In genomic region chr12:48183091-48183875, GRCh38 we compare ENCODE assay signal across 8 cellular contexts. TPM values are rescaled to one million over a fixed set of nuclear protein-coding genes. Genes with fewer than 3 reads are reported as not detected.
DNase-seq lines count a peak whose midpoint lies in the region; ATAC-seq, FAIRE-seq and TF ChIP-seq lines count a peak whose summit lies in the region.

CCDC184 (plus strand) TSS chr12:48183644; CDS start chr12:48184123, 479 bp downstream.

- BruUV-seq in endothelial cell of umbilical vein (replicated peaks; lab: Mats Ljungman, UMichigan): no TSS peak

- H3K27ac ChIP-seq in endothelial cell of umbilical vein (ENCODE audit: insufficient read depth, low read depth, low read length): no peak within 1 kb of the TSS

- peaks cover 45 to 57% of the 10 kb centered on the region in 2 experiments for H3K27me3 ChIP-seq in endothelial cell of umbilical vein (ENCODE audit: control insufficient read depth in 2 of 2, insufficient read depth in 2 of 2, low read length in 2 of 2)

- POLR2A ChIA-PET in endothelial cell of umbilical vein (lab: Charles Lee): no interaction called here

- H3K4me3 ChIP-seq in AG10803 (ENCODE audit: low read length) (peak within 1 kb of the TSS; percentile 77), endothelial cell of umbilical vein (replicated peaks in 1 of 3; ENCODE audit: insufficient read depth in 1 of 3, low read depth in 1 of 3, low read length in 3 of 3) (peak within 1 kb of the TSS; percentile 1 to 57 (median 48))

- peak within 1 kb of the TSS; percentile 72 for H3K4me2 ChIP-seq in endothelial cell of umbilical vein (ENCODE audit: insufficient read depth, low read length)

- DNase-seq in AG10803 (ENCODE audit: low read depth) (peak; percentile 70), NCI-H774 (lab: John Stamatoyannopoulos, UW) (peak; percentile 66), endothelial cell of umbilical vein (ENCODE audit: low read depth, low spot score) (peak; percentile 82), midbrain (lab: John Stamatoyannopoulos, UW) (peak; percentile 75)
- DNase-seq in activated CD8-positive, alpha-beta memory T cell treated with anti-CD3 and anti-CD28 coated beads, Interleukin-2, amount 50 U/mL, for 4 hours: peak; percentile 74
- DNase-seq in stimulated activated CD8-positive, alpha-beta memory T cell treated with anti-CD3 and anti-CD28 coated beads, Interleukin-15, amount 100 ng/mL, for 48 hours (ENCODE audit: low read depth in 2 of 2): peak; percentile 49 to 50

- dilution Hi-C loops in endothelial cell of umbilical vein (cut with MboI; ENCODE audit: extremely low pct_ligation_motif_present, low sequenced_read_pairs): no loop called here

- H2AFZ ChIP-seq in endothelial cell of umbilical vein (ENCODE audit: low read depth, low read length): peak within 1 kb of the TSS; percentile 64

- H4K20me1 ChIP-seq in endothelial cell of umbilical vein (replicated peaks; ENCODE audit: control insufficient read depth, extremely low read depth, insufficient read depth, low read length): no peaks in the 10 kb centered on the region

- intact Hi-C loops in endothelial cell of umbilical vein (cut with micrococcal nuclease): loop anchor here (1.0 to 5.0 kb wide), 2 partner anchors 15 to 269 kb away; no protein-coding TSS in a partner anchor

- no peaks in the 10 kb centered on the region for H3K9me1 ChIP-seq in endothelial cell of umbilical vein (replicated peaks; ENCODE audit: control insufficient read depth, extremely low read depth, insufficient read depth, low read length)

- TF ChIP-seq CTCF in AG10803 (conservative IDR thresholded peaks at IDR 0.05; ENCODE audit: low read length) (peak; percentile 38), endothelial cell of umbilical vein (IDR thresholded peaks at IDR 0.05; ENCODE audit: extremely low read depth in 1 of 2, insufficient read depth in 1 of 2, low read depth in 1 of 2, low read length in 2 of 2) (peak; percentile 28 to 67)

- no peaks in the 10 kb centered on the region for H3K9me3 ChIP-seq in endothelial cell of umbilical vein (replicated peaks; ENCODE audit: control insufficient read depth, insufficient read depth, low read length)

- FAIRE-seq in endothelial cell of umbilical vein (lab: Jason Lieb, UNC): peak; percentile 92

- CTCF ChIA-PET in endothelial cell of umbilical vein (lab: Charles Lee): interaction anchor here (0.9 to 1.6 kb wide), 8 partner anchors 12 to 435 kb away, joined by 3 to 18 read pairs (median 6); partner anchors contain the start of genes ASB8 and TMEM106C

- H3K36me3 ChIP-seq in endothelial cell of umbilical vein (ENCODE audit: control insufficient read depth in 2 of 2, extremely low read depth in 1 of 2, insufficient read depth in 2 of 2, low read length in 2 of 2): no peaks in the 10 kb centered on the region

- H3K4me1 ChIP-seq in endothelial cell of umbilical vein (ENCODE audit: control insufficient read depth, extremely low read depth, insufficient read depth, low read length): no peaks in the 10 kb centered on the region

- ATAC-seq in GM19025 (IDR thresholded peaks at IDR 0.05; ENCODE audit: low read depth, unreplicated experiment) (peak; percentile 77), HG03354 (IDR thresholded peaks at IDR 0.05; ENCODE audit: poor library complexity, severe bottlenecking, unreplicated experiment) (peak; percentile 77)

- H3K9ac ChIP-seq in endothelial cell of umbilical vein (replicated peaks; ENCODE audit: extremely low read depth, insufficient read depth, low read length): peak within 1 kb of the TSS; percentile 5

- no peak for TF ChIP-seq POLR2A in endothelial cell of umbilical vein (IDR thresholded peaks at IDR 0.05; ENCODE audit: low read depth, low read length)

- no peaks in the 10 kb centered on the region for H3K79me2 ChIP-seq in endothelial cell of umbilical vein (ENCODE audit: control insufficient read depth, insufficient read depth, low read length)

TF ChIP-seq in endothelial cell of umbilical vein, 7 proteins besides CTCF, POLR2A, EP300 and RAD21:
- TF ChIP-seq MYC (IDR thresholded peaks at IDR 0.05; ENCODE audit: low read depth, low read length) (no peak), FOS (IDR thresholded peaks at IDR 0.05; ENCODE audit: borderline replicate concordance, insufficient read depth, low read length) (no peak), JUN (IDR thresholded peaks at IDR 0.05; ENCODE audit: borderline replicate concordance, insufficient read depth, insufficient read length, low read depth) (no peak)

RNA-seq across cellular contexts. Expression of gene CCDC184, which starts in this region (rescaled TPM):
- total RNA-seq in endothelial cell of umbilical vein: 0.18 TPM in 1 of 2 replicates, not detected in the other
- polyA plus RNA-seq in endothelial cell of umbilical vein: 0.27 and 0.39 TPM in 2 replicates
- 0.23 and 0.25 TPM in 2 replicates for polyA plus RNA-seq in endothelial cell of umbilical vein (2011; cell fraction: cytosol; rRNA removed)
- 0.17 TPM in 2 replicates for polyA plus RNA-seq in endothelial cell of umbilical vein (2011; cell fraction: nucleus; rRNA removed)
- polyA plus RNA-seq in endothelial cell of umbilical vein (2012): 0.11 and 0.22 TPM in 2 replicates
- polyA minus RNA-seq in endothelial cell of umbilical vein: 0.22 TPM in 1 of 2 replicates, not detected in the other
- not detected for polyA minus RNA-seq in endothelial cell of umbilical vein (2011; cell fraction: cytosol; rRNA and poly(A)+ RNA removed)
- 0.29 TPM in 1 of 2 replicates, not detected in the other for polyA minus RNA-seq in endothelial cell of umbilical vein (2011; cell fraction: nucleus; rRNA and poly(A)+ RNA removed)

Comparison
In these comparisons a context has a peak if more than half of its experiments do, and no peak if none do; other contexts are left out.
1. Peak in DNase-seq, H3K4me3 ChIP-seq, H3K9ac ChIP-seq and H3K4me2 ChIP-seq in endothelial cell of umbilical vein; RNA of the gene not detected or under 1 TPM.